ENCODE assay signal across 9 cellular contexts in genomic region chr1:93552751-93553455, GRCh38.
DNase-seq lines count a peak whose midpoint lies in the region; ATAC-seq, FAIRE-seq and TF ChIP-seq lines count a peak whose summit lies in the region.
"Had no signal": no experiment of that assay in that cellular context is flagged by ENCODE, and none has a peak within 500 bp of the region (broad histone marks: within the 10 kb centered on the region; RNA-seq: fewer than 3 reads in every experiment).

No MANE protein-coding gene starts in this region.

- intact Hi-C loops in left colon (cut with DNase I, micrococcal nuclease) = no loop called here

- peaks cover 2% of the 10 kb centered on the region for H3K36me3 ChIP-seq in brain microvascular endothelial cell (replicated peaks)

- H3K27ac ChIP-seq in A549 = no peak overlapping the region; a peak in 1 of 6 replicates
- peak overlapping the region; percentile 69 for H3K27ac ChIP-seq in brain microvascular endothelial cell

- H3K4me3 ChIP-seq in A549 = no peak overlapping the region
- H3K4me3 ChIP-seq in brain microvascular endothelial cell (ENCODE audit: low read depth, low read length) = no peak overlapping the region

- 76% methylated on average over 9 of the region's 9 CpGs for WGBS in A549 (ENCODE audit: missing lambda C conversion rate)

- H3K27me3 ChIP-seq in brain microvascular endothelial cell (replicated peaks) = no peaks in the 10 kb centered on the region

- TF ChIP-seq EP300 in A549 (IDR thresholded peaks at IDR 0.05) = no peak

- TF ChIP-seq CTCF in A549 (IDR thresholded peaks at IDR 0.05) = no peak
- TF ChIP-seq CTCF in brain microvascular endothelial cell (IDR thresholded peaks at IDR 0.05; ENCODE audit: low read depth, low read length, missing control alignments) = no peak

- H3K4me1 ChIP-seq in A549 = peaks cover 36% of the 10 kb centered on the region

- no peak overlapping the region for H3K27ac Mint-ChIP-seq in effector memory CD8-positive, alpha-beta T cell

- no peak for DNase-seq in A549 (ENCODE audit: low read depth in 1 of 2, low spot score in 1 of 2)
- DNase-seq in NCI-H1048 (lab: John Stamatoyannopoulos, UW) = peak; percentile 26
- peak; percentile 72 for DNase-seq in brain microvascular endothelial cell
- no peak for DNase-seq in left colon
- no peak for DNase-seq in NCI-H2081 (lab: John Stamatoyannopoulos, UW)
- DNase-seq in effector memory CD8-positive, alpha-beta T cell = no peak
- DNase-seq: CD4-positive, alpha-beta memory T cell had no signal

- no peaks in the 10 kb centered on the region for H3K9me3 ChIP-seq in A549

- peaks cover 52 to 58% of the 10 kb centered on the region in 2 donors for H3K27me3 Mint-ChIP-seq in effector memory CD8-positive, alpha-beta T cell

- POLR2A ChIA-PET in A549 (lab: Yijun Ruan, JAX) = no interaction called here

- H3K4me2 ChIP-seq in A549 = no peak overlapping the region; the same call in 2 of the 3 replicates

- H3K36me3 Mint-ChIP-seq in effector memory CD8-positive, alpha-beta T cell (ENCODE audit: insufficient read depth) = no peaks in the 10 kb centered on the region

- TF ChIP-seq RAD21 in A549 (conservative IDR thresholded peaks at IDR 0.05 in 1 of 2, IDR thresholded peaks at IDR 0.05 in 1 of 2) = no peak

- H3K9me3 Mint-ChIP-seq in effector memory CD8-positive, alpha-beta T cell = no peaks in the 10 kb centered on the region
- H3K9me3 Mint-ChIP-seq: CD4-positive, alpha-beta memory T cell had no signal

- peak; percentile 26 to 27; a peak in 1 of 6 replicates for ATAC-seq in A549
- ATAC-seq in left colon = peak; percentile 41
- ATAC-seq in effector memory CD8-positive, alpha-beta T cell (replicated peaks) = no peak
- ATAC-seq in HG03280 (IDR thresholded peaks at IDR 0.05; ENCODE audit: unreplicated experiment) = no peak
- no peak for ATAC-seq in GM19328 (IDR thresholded peaks at IDR 0.05; ENCODE audit: unreplicated experiment)

- no peak overlapping the region for H3K4me3 Mint-ChIP-seq in effector memory CD8-positive, alpha-beta T cell

- CTCF ChIA-PET in A549 (lab: Yijun Ruan, JAX) = interaction anchor here (1.1 kb wide), 1 partner anchor 19 kb away, joined by 3 read pairs; no protein-coding TSS in a partner anchor

- TF ChIP-seq POLR2A in A549 (IDR thresholded peaks at IDR 0.05; ENCODE audit: low read length) = no peak

- FAIRE-seq in A549 (lab: Jason Lieb, UNC) = no peak

- H3K4me1 Mint-ChIP-seq in effector memory CD8-positive, alpha-beta T cell (ENCODE audit: low read depth in 2 of 2) = no peaks in the 10 kb centered on the region

- in situ Hi-C loops in brain microvascular endothelial cell (cut with HindIII; ENCODE audit: low pct_ligation_motif_present, low sequenced_read_pairs) = no loop called here

TF ChIP-seq in A549, 52 proteins besides CTCF, POLR2A, EP300 and RAD21:
- TF ChIP-seq CBX2 (IDR thresholded peaks at IDR 0.05; ENCODE audit: borderline replicate concordance, low read depth) (no peak), HEYL (CRISPR knock-in tag; IDR thresholded peaks at IDR 0.05) (no peak), HES2 (IDR thresholded peaks at IDR 0.05) (no peak), PBX3 (IDR thresholded peaks at IDR 0.05) (no peak), CEBPB (IDR thresholded peaks at IDR 0.05) (no peak), RARB (CRISPR knock-in tag; IDR thresholded peaks at IDR 0.05) (no peak), ZNF302 (CRISPR knock-in tag; IDR thresholded peaks at IDR 0.05) (no peak), ESRRA (IDR thresholded peaks at IDR 0.05; ENCODE audit: borderline replicate concordance, low read length) (no peak), JUNB (IDR thresholded peaks at IDR 0.05) (no peak), CHD2 (IDR thresholded peaks at IDR 0.05; ENCODE audit: low read length, partially characterized antibody) (no peak), EHF (CRISPR knock-in tag; IDR thresholded peaks at IDR 0.05) (no peak), HOXB13 (CRISPR knock-in tag; IDR thresholded peaks at IDR 0.05; ENCODE audit: low read depth) (no peak), HMGXB4 (CRISPR knock-in tag; IDR thresholded peaks at IDR 0.05; ENCODE audit: borderline replicate concordance) (no peak), NFE2L2 (conservative IDR thresholded peaks at IDR 0.05; ENCODE audit: low read length) (no peak), MAFK (IDR thresholded peaks at IDR 0.05; ENCODE audit: partially characterized antibody) (no peak), TP53 (CRISPR knock-in tag; IDR thresholded peaks at IDR 0.05) (no peak), HDAC2 (IDR thresholded peaks at IDR 0.05) (no peak), NPAS2 (CRISPR knock-in tag; IDR thresholded peaks at IDR 0.05; ENCODE audit: borderline replicate concordance) (no peak), MAZ (IDR thresholded peaks at IDR 0.05; ENCODE audit: borderline replicate concordance, low read depth, low read length) (no peak)

Comparison
In these comparisons a context has a peak if more than half of its experiments do, and no peak if none do; other contexts are left out.
1. ATAC-seq: peak in A549 (2 of 2) and left colon (single experiment); none in effector memory CD8-positive, alpha-beta T cell (single experiment), HG03280 (single experiment) and GM19328 (single experiment).
2. DNase-seq: peak in NCI-H1048 (single experiment) and brain microvascular endothelial cell (single experiment); none in A549 (0 of 2), left colon (0 of 2), NCI-H2081 (0 of 2) and effector memory CD8-positive, alpha-beta T cell (0 of 3).